13 cellular contexts compared by ENCODE assay signal in genomic region chr2:4420032-4420431, GRCh38.
"Had no signal": no experiment of that assay in that cellular context is flagged by ENCODE, and none has a peak within 500 bp of the region (broad histone marks: within the 10 kb centered on the region; RNA-seq: fewer than 3 reads in every experiment).

No MANE protein-coding gene starts in this region.

- H3K36me3 ChIP-seq: stomach, thoracic aorta had no signal

- H3K79me2 ChIP-seq: parathyroid adenoma had no signal

- DNase-seq: activated CD4-positive, alpha-beta T cell treated with anti-CD3 and anti-CD28 coated beads for 48 hours; activated CD8-positive, alpha-beta T cell treated with anti-CD3 and anti-CD28 coated beads, Interleukin-2, amount 10 ng/mL, durations not matched to agents 7 days and 5 days; activated naive CD4-positive, alpha-beta T cell treated with Interleukin-2 at 50 U/mL for 16 hours; activated naive CD8-positive, alpha-beta T cell treated with anti-CD3 and anti-CD28 coated beads, Interleukin-2, amount 50 U/mL, for 24 hours; stimulated activated CD4-positive, alpha-beta T cell treated with anti-CD3 and anti-CD28 coated beads, Interleukin-4, amount 100 ng/mL, for 4 hours; stomach had no signal

- H2AFZ ChIP-seq: parathyroid adenoma had no signal

- H3K9ac ChIP-seq: parathyroid adenoma had no signal

- H3K4me1 ChIP-seq: parathyroid adenoma, stomach had no signal

- H3K9me3 ChIP-seq: thoracic aorta had no signal

- ATAC-seq: activated CD8-positive, alpha-beta T cell treated with anti-CD3 and anti-CD28 coated beads, Interleukin-2, amount 10 ng/mL, durations not matched to agents 7 days and 5 days; activated naive CD8-positive, alpha-beta T cell treated with anti-CD3 and anti-CD28 coated beads, Interleukin-2, amount 50 U/mL, for 24 hours; WTC11 had no signal

- H3K27me3 ChIP-seq: stomach had no signal

- FAIRE-seq: astrocyte, colon, frontal cortex had no signal

- H3K27ac ChIP-seq: parathyroid adenoma, skin epidermis, stomach, thoracic aorta had no signal

- H3K4me3 ChIP-seq: skin epidermis, stomach, thoracic aorta had no signal
